ENCODE assay signal across 10 cellular contexts in the genomic region with DNA sequence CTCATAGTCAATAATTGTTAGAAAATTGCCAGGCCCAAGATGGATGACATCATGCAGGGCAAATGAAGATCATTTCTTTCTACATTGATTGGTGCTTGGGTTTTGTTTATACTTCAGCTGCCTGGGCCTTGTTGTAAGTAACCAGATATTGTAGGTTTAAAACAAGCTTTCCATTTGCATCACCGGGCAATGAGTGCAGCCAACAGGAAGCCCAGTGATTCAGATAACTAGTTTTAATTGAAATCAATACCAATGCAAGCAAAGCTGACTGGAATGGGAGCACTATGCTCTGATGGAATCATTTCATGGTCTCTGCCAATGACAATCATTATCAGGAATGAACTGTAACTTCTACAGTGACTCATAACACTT.
A peak's percentile ranks its signal among the peaks of the same experiment; 100 is the strongest.
DNase-seq lines count a peak whose midpoint lies in the region; ATAC-seq and TF ChIP-seq lines count a peak whose summit lies in the region.
"Had no signal": no experiment of that assay in that cellular context is flagged by ENCODE, and none has a peak within 500 bp of the region (broad histone marks: within the 10 kb centered on the region; RNA-seq: fewer than 3 reads in every experiment).

No MANE protein-coding gene starts in this region.

- H3K4me3 ChIP-seq in fibroblast of pulmonary artery (replicated peaks; ENCODE audit: low read depth, low read length) = no peak overlapping the region

- no peak for TF ChIP-seq CTCF in fibroblast of pulmonary artery (IDR thresholded peaks at IDR 0.05; ENCODE audit: low read length, missing control alignments)

- ATAC-seq in HG02623 (IDR thresholded peaks at IDR 0.05; ENCODE audit: unreplicated experiment) (no peak), HG03039 (IDR thresholded peaks at IDR 0.05; ENCODE audit: unreplicated experiment) (no peak)

- DNase-seq in stimulated activated CD4-positive, alpha-beta T cell treated with anti-CD3 and anti-CD28 coated beads, Interleukin-1b, Interleukin-23, amount 100 ng/mL, for 48 hours = peak; percentile 37
- no peak for DNase-seq in stimulated activated CD4-positive, alpha-beta T cell treated with anti-CD3 and anti-CD28 coated beads, Interleukin-4, amount 100 ng/mL, for 24 hours
- DNase-seq in NCI-H774 (lab: John Stamatoyannopoulos, UW) = peak; percentile 74
- DNase-seq in fibroblast of pulmonary artery (ENCODE audit: low read depth) = peak; percentile 53
- peak; percentile 96 for DNase-seq in stromal cell of bone marrow (ENCODE audit: low read depth)
- DNase-seq in SK-N-DZ (ENCODE audit: low spot score) = no peak
- DNase-seq: CD8-positive, alpha-beta memory T cell; SHP77 treated with DMSO at 0.1 percent for 48 hours had no signal

Comparison
In these comparisons a context has a peak if more than half of its experiments do, and no peak if none do; other contexts are left out.
1. DNase-seq: peak in stimulated activated CD4-positive, alpha-beta T cell treated with anti-CD3 and anti-CD28 coated beads, Interleukin-1b, Interleukin-23, amount 100 ng/mL, for 48 hours (single experiment), NCI-H774 (single experiment), fibroblast of pulmonary artery (single experiment) and stromal cell of bone marrow (single experiment); none in stimulated activated CD4-positive, alpha-beta T cell treated with anti-CD3 and anti-CD28 coated beads, Interleukin-4, amount 100 ng/mL, for 24 hours (single experiment) and SK-N-DZ (single experiment).